ENCODE assay signal across 8 cellular contexts in genomic region chr5:150161242-150162141, GRCh38. TPM values are rescaled to one million over a fixed set of nuclear protein-coding genes. Genes with fewer than 3 reads are reported as not detected.
DNase-seq lines count a peak whose midpoint lies in the region; ATAC-seq and TF ChIP-seq lines count a peak whose summit lies in the region.

No MANE protein-coding gene starts in this region.

- no peak for TF ChIP-seq POLR2A in right lobe of liver (IDR thresholded peaks at IDR 0.05)

- intact Hi-C loops in right lobe of liver (cut with DNase I), result loop anchor here (5.0 to 10.0 kb wide), 2 partner anchors 56 to 183 kb away; no protein-coding TSS in a partner anchor

- H3K4me3 ChIP-seq in right lobe of liver, result no peak overlapping the region

- no peaks in the 10 kb centered on the region for H3K27me3 Mint-ChIP-seq in chondrocyte (ENCODE audit: low read depth)

- peak overlapping the region; percentile 54 for H3K27ac Mint-ChIP-seq in chondrocyte (ENCODE audit: unreplicated experiment)

- H3K36me3 ChIP-seq in right lobe of liver, result no peaks in the 10 kb centered on the region

- H3K4me1 Mint-ChIP-seq in chondrocyte (ENCODE audit: low read depth), result peaks cover 64% of the 10 kb centered on the region

- H3K4me3 Mint-ChIP-seq in chondrocyte (ENCODE audit: unreplicated experiment), result no peak overlapping the region

- DNase-seq in NCI-H2107 treated with DMSO at 0.1 percent for 48 hours (lab: John Stamatoyannopoulos, UW; ENCODE audit: unreplicated experiment), result peak; percentile 17
- no peak for DNase-seq in NCI-H2107 (lab: John Stamatoyannopoulos, UW)
- DNase-seq in NCI-H345 treated with DMSO at 0.1 percent for 48 hours (lab: John Stamatoyannopoulos, UW; ENCODE audit: unreplicated experiment), result peak; percentile 58
- peak; percentile 89 for DNase-seq in activated CD4-positive, alpha-beta T cell treated with anti-CD3 and anti-CD28 coated beads for 48 hours
- no peak for DNase-seq in chondrocyte (ENCODE audit: low spot score)
- peak; percentile 77 to 86 (median 83) for DNase-seq in right lobe of liver
- peak; percentile 52 to 64 (median 53) for DNase-seq in stimulated activated CD4-positive, alpha-beta T cell treated with anti-CD3 and anti-CD28 coated beads, TNF-alpha, amount 100 ng/mL, for 4 hours (ENCODE audit: low read depth in 3 of 3)

- H3K4me1 ChIP-seq in right lobe of liver, result no peaks in the 10 kb centered on the region

- H3K27ac ChIP-seq in right lobe of liver, result no peak overlapping the region

- no peaks in the 10 kb centered on the region for H3K9me3 Mint-ChIP-seq in chondrocyte (ENCODE audit: low read depth)

- H3K27me3 ChIP-seq in right lobe of liver, result no peaks in the 10 kb centered on the region

- H3K9me3 ChIP-seq in right lobe of liver, result no peaks in the 10 kb centered on the region

- no peaks in the 10 kb centered on the region for H3K36me3 Mint-ChIP-seq in chondrocyte (ENCODE audit: low read depth)

- peak; percentile 69 for ATAC-seq in HG02981 (IDR thresholded peaks at IDR 0.05; ENCODE audit: unreplicated experiment)
- peak; percentile 91 to 95 (median 94) for ATAC-seq in right lobe of liver

- TF ChIP-seq CTCF in chondrocyte (IDR thresholded peaks at IDR 0.05) (peak; percentile 89), right lobe of liver (IDR thresholded peaks at IDR 0.05) (peak; percentile 82 to 93 (median 86))

- WGBS in right lobe of liver (ENCODE audit: insufficient coverage, low coverage, low lambda C conversion rate, missing lambda C conversion rate), result 33% methylated on average over 11 of the region's 14 CpGs

RNA-seq across cellular contexts. Expression of gene CDX1, which starts 5.1 kb away (rescaled TPM):
- total RNA-seq in chondrocyte (0.44 to 0.57 TPM in 2 of 3 replicates, not detected in the other), right lobe of liver (not detected)

RNA-seq across cellular contexts. Expression of gene PDGFRB, which starts 5.8 kb away (rescaled TPM):
- total RNA-seq in chondrocyte (331 to 532 TPM (median 499 TPM) in 3 replicates), right lobe of liver (10 to 100 TPM in 2 of 6 experiments, 1 to 10 TPM in 4; 6.8 to 19.5 (median 9.4) TPM)

RNA-seq across cellular contexts. Expression of gene SLC6A7, which starts 28.4 kb away (rescaled TPM):
- total RNA-seq in chondrocyte (0.15 TPM in 1 of 3 replicates, not detected in the others), right lobe of liver (not detected)

Comparison
In these comparisons a context has a peak if more than half of its experiments do, and no peak if none do; other contexts are left out.
1. DNase-seq: peak in NCI-H2107 treated with DMSO at 0.1 percent for 48 hours (single experiment), NCI-H345 treated with DMSO at 0.1 percent for 48 hours (single experiment), activated CD4-positive, alpha-beta T cell treated with anti-CD3 and anti-CD28 coated beads for 48 hours (single experiment), right lobe of liver (3 of 3) and stimulated activated CD4-positive, alpha-beta T cell treated with anti-CD3 and anti-CD28 coated beads, TNF-alpha, amount 100 ng/mL, for 4 hours (3 of 3); none in NCI-H2107 (single experiment) and chondrocyte (single experiment).
2. RNA of gene PDGFRB, which starts 5.8 kb away (total RNA-seq): 331 to 532 TPM in chondrocyte; 6.8 to 19.5 TPM in right lobe of liver; every median in the first group is over 10 times any median in the second.